ENCODE assay signal across 12 cellular contexts in the genomic region with DNA sequence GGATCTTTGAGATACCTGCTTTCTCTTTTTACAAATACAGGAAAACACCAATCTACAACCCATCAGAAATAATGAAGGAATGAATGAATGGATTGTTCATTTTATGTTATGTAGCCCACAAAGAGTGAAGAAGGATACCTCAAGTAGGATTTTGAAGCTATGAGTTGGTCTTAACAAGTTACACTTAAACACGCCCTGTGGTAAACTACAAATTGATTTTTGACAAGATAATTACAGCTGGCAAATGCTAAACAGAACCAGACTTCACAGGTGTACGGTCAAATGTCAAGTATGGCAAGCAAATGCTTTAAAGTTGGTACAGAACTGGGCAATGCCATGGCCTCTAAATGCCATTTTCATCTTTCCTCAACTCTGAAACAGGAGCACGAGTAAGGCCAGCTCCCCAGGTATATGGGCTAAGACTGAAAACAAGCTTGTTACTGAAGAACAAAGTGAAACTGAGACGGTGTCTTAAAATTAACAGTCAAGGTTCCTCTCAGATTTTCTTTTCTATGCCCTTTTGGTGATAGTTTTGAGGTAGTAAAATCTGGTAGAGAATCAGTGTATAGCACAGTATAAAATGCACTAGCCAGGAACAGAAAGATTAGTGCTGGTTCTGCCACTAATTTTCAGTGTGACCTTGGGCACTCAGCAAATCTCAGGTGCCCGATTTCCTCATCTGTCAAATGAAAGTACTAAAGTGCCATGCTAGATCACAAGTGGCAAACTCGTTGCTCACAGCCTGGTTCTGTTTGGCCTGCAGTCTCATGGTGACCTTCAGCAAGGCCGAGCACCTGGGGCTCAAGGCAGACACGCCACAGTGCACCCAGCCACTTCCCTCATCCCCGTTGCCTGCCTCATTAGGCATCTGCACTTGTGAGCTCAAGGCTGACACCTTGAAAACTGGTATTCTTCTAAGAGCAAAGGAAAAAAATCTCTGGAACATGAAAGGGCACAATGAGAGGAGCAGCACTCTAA. TPM values are rescaled to one million over a fixed set of nuclear protein-coding genes. Genes with fewer than 3 reads are reported as not detected.
DNase-seq lines count a peak whose midpoint lies in the region; ATAC-seq and TF ChIP-seq lines count a peak whose summit lies in the region.
"Had no signal": no experiment of that assay in that cellular context is flagged by ENCODE, and none has a peak within 500 bp of the region (broad histone marks: within the 10 kb centered on the region; RNA-seq: fewer than 3 reads in every experiment).

No MANE protein-coding gene starts in this region.

- no peak overlapping the region for H3K4me3 ChIP-seq in CD8-positive, alpha-beta memory T cell (ENCODE audit: low read length)
- peak overlapping the region; percentile 45; the same call in 1 of the 2 replicates for H3K4me3 ChIP-seq in Karpas-422 (ENCODE audit: low read length)
- no peak overlapping the region for H3K4me3 ChIP-seq in SJCRH30
- H3K4me3 ChIP-seq: uterus had no signal

- ATAC-seq in GM19438 (IDR thresholded peaks at IDR 0.05; ENCODE audit: low read depth, unreplicated experiment) (peak; percentile 77), Right ventricle myocardium superior (ENCODE audit: poor library complexity) (peak; percentile 79)

- H3K4me1 Mint-ChIP-seq in CD8-positive, alpha-beta memory T cell, result peaks cover 42 to 70% (median 64%) of the 10 kb centered on the region in 3 donors
- H3K4me1 Mint-ChIP-seq in Calu3 (ENCODE audit: low read depth, unreplicated experiment), result peaks cover 41% of the 10 kb centered on the region

- DNase-seq in CD8-positive, alpha-beta memory T cell, result no peak
- DNase-seq in Karpas-422 (peak; percentile 80), Right ventricle myocardium superior (no peak), NCI-H82 treated with DMSO at 0.1 percent for 48 hours (lab: John Stamatoyannopoulos, UW; ENCODE audit: unreplicated experiment) (no peak), SJCRH30 (no peak), Calu3 (no peak)
- DNase-seq in activated CD8-positive, alpha-beta memory T cell treated with anti-CD3 and anti-CD28 coated beads, Interleukin-2, amount 50 U/mL, for 48 hours, result no peak
- DNase-seq: DMS53, NCI-H146, occipital lobe, uterus had no signal

- peaks cover 18% of the 10 kb centered on the region; the same call in 1 of the 2 replicates for H4K20me1 ChIP-seq in Karpas-422 (ENCODE audit: insufficient read depth, low read depth, low read length)

- no peaks in the 10 kb centered on the region for H3K27me3 Mint-ChIP-seq in CD8-positive, alpha-beta memory T cell
- H3K27me3 Mint-ChIP-seq in Calu3 (ENCODE audit: unreplicated experiment), result no peaks in the 10 kb centered on the region

- H3K36me3 ChIP-seq in CD8-positive, alpha-beta memory T cell (ENCODE audit: insufficient read depth, low read length), result peaks cover 17% of the 10 kb centered on the region
- H3K36me3 ChIP-seq in Karpas-422 (ENCODE audit: insufficient read depth, low read length), result peaks cover 59% of the 10 kb centered on the region
- peaks cover 32% of the 10 kb centered on the region for H3K36me3 ChIP-seq in SJCRH30
- H3K36me3 ChIP-seq: uterus had no signal

- no peaks in the 10 kb centered on the region for H3K9me3 Mint-ChIP-seq in CD8-positive, alpha-beta memory T cell
- H3K9me3 Mint-ChIP-seq in Calu3 (ENCODE audit: low read depth, unreplicated experiment), result no peaks in the 10 kb centered on the region

- H2AFZ ChIP-seq in Karpas-422 (ENCODE audit: low read length), result no peak overlapping the region

- H3K79me2 ChIP-seq in Karpas-422 (ENCODE audit: low read length), result peaks cover 93% of the 10 kb centered on the region

- peak overlapping the region; percentile 54 for H3K9ac ChIP-seq in Karpas-422 (ENCODE audit: low read length)

- peak overlapping the region; percentile 89 to 98 (median 95) for H3K27ac Mint-ChIP-seq in CD8-positive, alpha-beta memory T cell
- no peak overlapping the region for H3K27ac Mint-ChIP-seq in Calu3 (ENCODE audit: unreplicated experiment)

- TF ChIP-seq CTCF in Calu3 (IDR thresholded peaks at IDR 0.05; ENCODE audit: unreplicated experiment), result no peak

- intact Hi-C loops in Right ventricle myocardium superior (cut with DNase I), result no loop called here
- intact Hi-C loops in Calu3 (cut with micrococcal nuclease; ENCODE audit: unreplicated experiment), result no loop called here

- POLR2A ChIA-PET in CD8-positive, alpha-beta memory T cell (lab: Charles Lee), result interaction anchor here (2.9 kb wide), 1 partner anchor 9 kb away, joined by 14 read pairs; the partner anchor contains the start of gene RUVBL1

- no peaks in the 10 kb centered on the region for H3K9me3 ChIP-seq in CD8-positive, alpha-beta memory T cell (ENCODE audit: low read length)
- H3K9me3 ChIP-seq in Karpas-422 (ENCODE audit: low read length) (no peaks in the 10 kb centered on the region), SJCRH30 (replicated peaks) (no peaks in the 10 kb centered on the region)
- H3K9me3 ChIP-seq: uterus had no signal

- no peaks in the 10 kb centered on the region for H3K27me3 ChIP-seq in CD8-positive, alpha-beta memory T cell (ENCODE audit: insufficient read depth, low read length, poor library complexity, severe bottlenecking)
- H3K27me3 ChIP-seq in Karpas-422 (ENCODE audit: low read length) (no peaks in the 10 kb centered on the region), SJCRH30 (no peaks in the 10 kb centered on the region)
- H3K27me3 ChIP-seq: uterus had no signal

- CTCF ChIA-PET in CD8-positive, alpha-beta memory T cell (lab: Charles Lee), result interaction anchor here (0.6 to 3.0 kb wide), 4 partner anchors 10 to 19 kb away, joined by 3 to 14 read pairs (median 4); partner anchors contain the start of gene RUVBL1
- CTCF ChIA-PET in Calu3 (lab: Charles Lee), result interaction anchor here (1.3 kb wide), 1 partner anchor 9 kb away, joined by 7 read pairs; the partner anchor contains the start of gene RUVBL1

- H3K4me2 ChIP-seq in Karpas-422 (ENCODE audit: low read depth, low read length, poor library complexity, severe bottlenecking), result peak overlapping the region; percentile 68

- H3K36me3 Mint-ChIP-seq in CD8-positive, alpha-beta memory T cell, result peaks cover 14 to 72% (median 19%) of the 10 kb centered on the region in 3 donors
- H3K36me3 Mint-ChIP-seq in Calu3 (ENCODE audit: insufficient read depth, unreplicated experiment), result peaks cover 55% of the 10 kb centered on the region

- H3K27ac ChIP-seq in CD8-positive, alpha-beta memory T cell (ENCODE audit: low read depth, low read length), result no peak overlapping the region
- peak overlapping the region; percentile 90 for H3K27ac ChIP-seq in Karpas-422 (ENCODE audit: low read length)
- H3K27ac ChIP-seq in SJCRH30, result no peak overlapping the region
- H3K27ac ChIP-seq: uterus had no signal

- no peaks in the 10 kb centered on the region for H3K9me2 ChIP-seq in Karpas-422 (replicated peaks; ENCODE audit: insufficient read depth, low read length)

- BruUV-seq in Calu3 (replicated peaks; lab: Mats Ljungman, UMichigan), result no TSS peak

- H3K4me3 Mint-ChIP-seq in CD8-positive, alpha-beta memory T cell, result peak overlapping the region; percentile 76 to 89 (median 82)
- H3K4me3 Mint-ChIP-seq in Calu3 (ENCODE audit: low read depth, unreplicated experiment), result no peak overlapping the region

- H3K4me1 ChIP-seq in CD8-positive, alpha-beta memory T cell (ENCODE audit: insufficient read depth, low read length), result peaks cover 33% of the 10 kb centered on the region
- H3K4me1 ChIP-seq in Karpas-422 (ENCODE audit: low read length) (peaks cover 57% of the 10 kb centered on the region), SJCRH30 (no peaks in the 10 kb centered on the region; the same call in 1 of the 2 replicates)
- H3K4me1 ChIP-seq: uterus had no signal

RNA-seq across cellular contexts. Expression of gene RUVBL1, which starts 9.5 kb away (rescaled TPM):
- total RNA-seq in CD8-positive, alpha-beta memory T cell, result 100 to 1,000 TPM; 114 to 116 TPM
- polyA plus RNA-seq in CD8-positive, alpha-beta memory T cell, result 69.2 TPM
- 110 and 128 TPM in 2 replicates for total RNA-seq in Karpas-422 (2014; rRNA removed; shearing (Covaris generic); ENCODE audit: low replicate concordance)
- total RNA-seq in Right ventricle myocardium superior, result 21.0 TPM
- total RNA-seq in SJCRH30 (2014; rRNA removed; shearing (Covaris generic)), result 133 and 135 TPM in 2 replicates
- 156 and 167 TPM in 2 replicates for total RNA-seq in Calu3 (2022)

RNA-seq across cellular contexts. Expression of gene EEFSEC, which starts 39.2 kb away (rescaled TPM):
- total RNA-seq in CD8-positive, alpha-beta memory T cell, result 10 to 100 TPM; 20.4 to 21.8 TPM
- 28.6 TPM for polyA plus RNA-seq in CD8-positive, alpha-beta memory T cell
- total RNA-seq in Karpas-422 (2014; rRNA removed; shearing (Covaris generic); ENCODE audit: low replicate concordance), result 10.1 and 18.2 TPM in 2 replicates
- 16.9 TPM for total RNA-seq in Right ventricle myocardium superior
- total RNA-seq in SJCRH30 (2014; rRNA removed; shearing (Covaris generic)), result 10.6 and 11.4 TPM in 2 replicates
- total RNA-seq in Calu3 (2022), result 37.7 and 38.9 TPM in 2 replicates
